In the genomic region with DNA sequence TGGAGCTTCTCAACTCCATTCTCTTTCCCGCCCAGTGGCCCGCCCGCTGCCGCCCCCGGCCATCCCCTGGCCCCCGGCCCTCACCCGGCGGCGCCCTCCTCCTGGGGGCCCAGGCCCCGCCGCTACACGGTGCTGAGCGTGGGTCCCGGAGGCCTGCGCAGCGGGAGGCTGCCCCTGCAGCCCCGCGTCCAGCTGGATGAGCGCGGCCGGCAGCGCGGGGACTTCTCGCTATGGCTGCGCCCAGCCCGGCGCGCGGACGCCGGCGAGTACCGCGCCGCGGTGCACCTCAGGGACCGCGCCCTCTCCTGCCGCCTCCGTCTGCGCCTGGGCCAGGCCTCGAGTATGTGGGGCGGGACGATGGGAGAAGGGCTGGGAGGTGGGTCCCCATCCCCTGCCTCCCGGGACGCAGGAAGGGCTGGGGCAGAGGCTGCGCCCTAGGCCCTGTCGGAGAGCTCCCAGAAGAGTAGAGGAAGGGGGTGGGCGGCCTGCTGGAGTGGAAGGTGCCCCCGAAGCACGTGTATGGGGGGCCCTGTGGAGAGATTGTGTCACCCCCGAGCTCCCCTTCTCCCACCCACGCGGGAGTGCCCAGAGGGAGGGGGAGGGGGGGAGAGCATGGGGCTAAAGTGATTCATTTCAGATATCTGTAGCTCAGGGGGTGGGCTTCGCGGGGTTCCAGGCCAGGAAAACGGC, we compare ENCODE assay signal across 11 cellular contexts. TPM values are rescaled to one million over a fixed set of nuclear protein-coding genes. Genes with fewer than 3 reads are reported as not detected.
DNase-seq lines count a peak whose midpoint lies in the region; TF ChIP-seq lines count a peak whose summit lies in the region.
"Had no signal": no experiment of that assay in that cellular context is flagged by ENCODE, and none has a peak within 500 bp of the region (broad histone marks: within the 10 kb centered on the region; RNA-seq: fewer than 3 reads in every experiment).

No MANE protein-coding gene starts in this region.

- DNase-seq in stimulated activated naive CD4-positive, alpha-beta T cell treated with Interleukin-2 at 50 U/mL for 16 hours (lab: John Stamatoyannopoulos, UW) = peak; percentile 29
- no peak for DNase-seq in stimulated activated naive CD4-positive, alpha-beta T cell (lab: John Stamatoyannopoulos, UW)
- DNase-seq in astrocyte of the hippocampus (ENCODE audit: low read depth, low spot score) (peak; percentile 41), neural crest cell (ENCODE audit: low read depth, low spot score) (no peak), vagina (ENCODE audit: extremely low spot score in 2 of 2) (no peak), A172 (ENCODE audit: low spot score) (no peak), NCI-H1417 treated with DMSO at 0.1 percent for 48 hours (lab: John Stamatoyannopoulos, UW) (no peak), RWPE1 (ENCODE audit: low spot score) (no peak)
- DNase-seq: hypothalamus, NCI-H1694 had no signal

- H3K27me3 ChIP-seq in vagina = no peaks in the 10 kb centered on the region

- intact Hi-C loops in vagina (cut with DNase I) = no loop called here

- H3K36me3 ChIP-seq in vagina = peaks cover 0 to 20% of the 10 kb centered on the region in 2 donors

- H3K4me1 Mint-ChIP-seq in neural crest cell = peaks cover 46% of the 10 kb centered on the region

- H3K27ac ChIP-seq in vagina (peak overlapping the region; percentile 2), RWPE1 (no peak overlapping the region)

- peaks cover 22% of the 10 kb centered on the region for H3K27me3 Mint-ChIP-seq in neural crest cell (ENCODE audit: low read depth)

- no peak overlapping the region for H3K27ac Mint-ChIP-seq in neural crest cell (ENCODE audit: unreplicated experiment)

- H3K9me3 Mint-ChIP-seq in neural crest cell = no peaks in the 10 kb centered on the region

- TF ChIP-seq CTCF in neural crest cell (conservative IDR thresholded peaks at IDR 0.05) (no peak), vagina (IDR thresholded peaks at IDR 0.05) (no peak), RWPE1 (conservative IDR thresholded peaks at IDR 0.05; ENCODE audit: low read depth) (no peak)

- H3K4me3 Mint-ChIP-seq in neural crest cell = peak overlapping the region; percentile 80

- TF ChIP-seq POLR2A in vagina (IDR thresholded peaks at IDR 0.05) = no peak

- POLR2A ChIA-PET in RWPE1 (lab: Yijun Ruan, JAX; ENCODE audit: low non-redundant PET) = interaction anchor here (0.6 to 1.1 kb wide), 2 partner anchors 50 to 156 kb away, joined by 3 read pairs; a partner anchor contains a TSS

- peak overlapping the region; percentile 16 to 41 for H3K4me3 ChIP-seq in vagina

- CTCF ChIA-PET in RWPE1 (lab: Yijun Ruan, JAX) = interaction anchor here (0.6 to 1.3 kb wide), 4 partner anchors 20 to 62 kb away, joined by 3 to 6 read pairs (median 4); a partner anchor contains a TSS

- no peaks in the 10 kb centered on the region for H3K9me3 ChIP-seq in vagina

- peaks cover 43% of the 10 kb centered on the region for H3K4me1 ChIP-seq in vagina

- H3K36me3 Mint-ChIP-seq in neural crest cell (ENCODE audit: low read depth) = peaks cover 19% of the 10 kb centered on the region

RNA-seq across cellular contexts. Expression of a gene that starts 1.5 kb away (rescaled TPM):
- 4.7 and 4.9 TPM in 2 replicates for total RNA-seq in neural crest cell
- total RNA-seq in vagina = 10.3 TPM
- total RNA-seq in A172 (2014; rRNA removed; shearing (Covaris generic)) = not detected in 2 replicates
- total RNA-seq: SK-MEL-5 had no signal

RNA-seq across cellular contexts. Expression of a gene that starts 7.6 kb away (rescaled TPM):
- 629 and 669 TPM in 2 replicates for total RNA-seq in neural crest cell
- total RNA-seq in vagina = 132 TPM
- total RNA-seq in A172 (2014; rRNA removed; shearing (Covaris generic)) = 86.8 and 166 TPM in 2 replicates

RNA-seq across cellular contexts. Expression of a gene that starts 15.5 kb away (rescaled TPM):
- total RNA-seq in neural crest cell (3.8 and 4.1 TPM in 2 replicates), vagina (14.2 TPM)
- not detected in 2 replicates for total RNA-seq in A172 (2014; rRNA removed; shearing (Covaris generic))

RNA-seq across cellular contexts. Expression of a gene that starts 20.9 kb away (rescaled TPM):
- total RNA-seq in neural crest cell = 203 and 217 TPM in 2 replicates
- 150 TPM for total RNA-seq in vagina
- 168 and 187 TPM in 2 replicates for total RNA-seq in A172 (2014; rRNA removed; shearing (Covaris generic))

RNA-seq across cellular contexts. Expression of a gene that starts 47.8 kb away (rescaled TPM):
- total RNA-seq in neural crest cell (16.4 and 17.4 TPM in 2 replicates), vagina (3.2 TPM)
- total RNA-seq in A172 (2014; rRNA removed; shearing (Covaris generic)) = 5.3 and 12.3 TPM in 2 replicates

Comparison
In these comparisons a context has a peak if more than half of its experiments do, and no peak if none do; other contexts are left out.
1. DNase-seq: peak in stimulated activated naive CD4-positive, alpha-beta T cell treated with Interleukin-2 at 50 U/mL for 16 hours (single experiment) and astrocyte of the hippocampus (single experiment); none in stimulated activated naive CD4-positive, alpha-beta T cell (0 of 6), neural crest cell (single experiment), vagina (0 of 2), A172 (single experiment), NCI-H1417 treated with DMSO at 0.1 percent for 48 hours (single experiment) and RWPE1 (single experiment).